Comparison of ENCODE assay signal across 8 cellular contexts in the genomic region with DNA sequence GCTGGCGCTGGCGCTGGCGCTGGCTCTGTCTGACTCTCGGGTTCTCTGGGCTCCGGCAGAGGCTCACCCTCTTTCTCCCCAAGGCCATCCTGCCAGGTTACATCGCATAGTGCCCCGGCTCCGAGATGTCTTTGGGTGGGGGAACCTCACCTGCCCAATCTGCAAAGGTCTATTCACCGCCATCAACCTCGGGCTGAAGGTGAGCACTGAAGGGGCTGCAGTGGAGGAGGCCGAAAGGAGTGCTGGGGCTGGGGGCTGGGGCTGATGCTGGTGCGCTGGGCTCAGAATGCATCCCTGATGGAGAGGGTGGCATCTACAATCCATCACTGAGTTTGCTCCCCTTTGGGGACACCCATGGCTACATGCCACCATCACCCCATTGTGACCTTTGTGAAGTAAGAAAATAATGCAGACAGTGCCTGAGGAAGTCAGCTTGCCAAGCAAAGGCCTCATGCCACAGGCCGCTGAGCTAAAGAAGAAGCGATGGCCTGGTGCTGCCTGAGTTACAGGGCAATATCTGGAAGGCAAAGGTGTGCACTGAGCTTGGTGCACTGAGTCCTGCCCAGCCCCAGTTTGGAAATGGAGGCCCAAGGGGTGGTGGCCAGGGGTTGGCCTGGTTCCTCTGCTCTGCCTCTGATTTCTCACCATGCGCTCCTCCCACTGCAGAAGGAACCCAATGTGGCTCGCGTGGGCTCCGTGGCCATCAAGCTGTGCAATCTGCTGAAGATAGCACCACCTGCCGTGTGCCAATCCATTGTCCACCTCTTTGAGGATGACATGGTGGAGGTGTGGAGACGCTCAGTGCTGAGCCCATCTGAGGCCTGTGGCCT. TPM values are rescaled to one million over a fixed set of nuclear protein-coding genes. Genes with fewer than 3 reads are reported as not detected.
DNase-seq lines count a peak whose midpoint lies in the region; ATAC-seq and TF ChIP-seq lines count a peak whose summit lies in the region.

No MANE protein-coding gene starts in this region.

- DNase-seq in activated CD4-positive, alpha-beta T cell treated with anti-CD3 and anti-CD28 coated beads for 36 hours = peak; percentile 31
- no peak for DNase-seq in activated CD4-positive, alpha-beta T cell treated with anti-CD3 and anti-CD28 coated beads, Interleukin-2, amount 50 U/mL, for 1 hour
- DNase-seq in activated naive CD8-positive, alpha-beta T cell treated with anti-CD3 and anti-CD28 coated beads for 36 hours = no peak
- no peak for DNase-seq in thoracic aorta (ENCODE audit: low spot score)
- no peak for DNase-seq in middle frontal gyrus (ENCODE audit: extremely low spot score, low spot score)

- POLR2A ChIA-PET in activated CD4-positive, alpha-beta T cell treated with anti-CD3 and anti-CD28 coated beads for 36 hours (lab: Charles Lee) = interaction anchor here (0.6 to 2.3 kb wide), 7 partner anchors 12 to 1997 kb away, joined by 3 to 20 read pairs (median 7); a partner anchor contains a TSS

- H3K27ac ChIP-seq in layer of hippocampus (ENCODE audit: low read depth, low read length) = peak overlapping the region; percentile 87
- H3K27ac ChIP-seq in thoracic aorta = peak overlapping the region; percentile 89 to 92

- peaks cover 10% of the 10 kb centered on the region for H3K36me3 Mint-ChIP-seq in activated CD4-positive, alpha-beta T cell treated with anti-CD3 and anti-CD28 coated beads for 36 hours (ENCODE audit: low read depth)
- peaks cover 6% of the 10 kb centered on the region for H3K36me3 Mint-ChIP-seq in activated naive CD8-positive, alpha-beta T cell treated with anti-CD3 and anti-CD28 coated beads for 36 hours

- H3K36me3 ChIP-seq in thoracic aorta = peaks cover 7% of the 10 kb centered on the region

- H3K27ac Mint-ChIP-seq in activated CD4-positive, alpha-beta T cell treated with anti-CD3 and anti-CD28 coated beads for 36 hours = peak overlapping the region; percentile 63
- peak overlapping the region; percentile 77 for H3K27ac Mint-ChIP-seq in activated naive CD8-positive, alpha-beta T cell treated with anti-CD3 and anti-CD28 coated beads for 36 hours

- H3K27me3 ChIP-seq in layer of hippocampus (ENCODE audit: control insufficient read depth, insufficient read depth, low read length) (no peaks in the 10 kb centered on the region), thoracic aorta (replicated peaks; ENCODE audit: insufficient read depth) (no peaks in the 10 kb centered on the region)

- H3K27me3 Mint-ChIP-seq in activated CD4-positive, alpha-beta T cell treated with anti-CD3 and anti-CD28 coated beads for 36 hours = no peaks in the 10 kb centered on the region
- H3K27me3 Mint-ChIP-seq in activated naive CD8-positive, alpha-beta T cell treated with anti-CD3 and anti-CD28 coated beads for 36 hours = no peaks in the 10 kb centered on the region

- no peaks in the 10 kb centered on the region for H3K9me3 Mint-ChIP-seq in activated CD4-positive, alpha-beta T cell treated with anti-CD3 and anti-CD28 coated beads for 36 hours (ENCODE audit: low read depth)
- no peaks in the 10 kb centered on the region for H3K9me3 Mint-ChIP-seq in activated naive CD8-positive, alpha-beta T cell treated with anti-CD3 and anti-CD28 coated beads for 36 hours

- peak overlapping the region; percentile 77 for H3K4me3 Mint-ChIP-seq in activated CD4-positive, alpha-beta T cell treated with anti-CD3 and anti-CD28 coated beads for 36 hours
- H3K4me3 Mint-ChIP-seq in activated naive CD8-positive, alpha-beta T cell treated with anti-CD3 and anti-CD28 coated beads for 36 hours = peak overlapping the region; percentile 89

- intact Hi-C loops in activated CD4-positive, alpha-beta T cell treated with anti-CD3 and anti-CD28 coated beads for 36 hours (cut with DNase I, micrococcal nuclease) = loop anchor here (1.0 to 10.0 kb wide), 14 partner anchors 11 to 706 kb away; a partner anchor contains a TSS

- no peak for TF ChIP-seq CTCF in thoracic aorta (IDR thresholded peaks at IDR 0.05)

- peaks cover 4 to 30% of the 10 kb centered on the region in 2 donors for H3K4me1 ChIP-seq in thoracic aorta (ENCODE audit: control insufficient read depth in 1 of 2, low read depth in 2 of 2)

- H3K4me3 ChIP-seq in thoracic aorta = peak overlapping the region; percentile 84

- H3K4me1 Mint-ChIP-seq in activated CD4-positive, alpha-beta T cell treated with anti-CD3 and anti-CD28 coated beads for 36 hours = peaks cover 50% of the 10 kb centered on the region
- H3K4me1 Mint-ChIP-seq in activated naive CD8-positive, alpha-beta T cell treated with anti-CD3 and anti-CD28 coated beads for 36 hours = peaks cover 47% of the 10 kb centered on the region

- CTCF ChIA-PET in activated CD4-positive, alpha-beta T cell treated with anti-CD3 and anti-CD28 coated beads for 36 hours (lab: Charles Lee) = interaction anchor here (1.0 to 6.1 kb wide), 6 partner anchors 12 to 53 kb away, joined by 3 to 47 read pairs (median 5); no protein-coding TSS in a partner anchor

- ATAC-seq in activated CD4-positive, alpha-beta T cell treated with anti-CD3 and anti-CD28 coated beads for 36 hours = no peak
- ATAC-seq in thoracic aorta (ENCODE audit: insufficient number of reproducible peaks, low FRiP score, low read depth) = no peak
- ATAC-seq in GM21717 (IDR thresholded peaks at IDR 0.05; ENCODE audit: unreplicated experiment) = no peak
- no peak for ATAC-seq in GM18498 (IDR thresholded peaks at IDR 0.05; ENCODE audit: unreplicated experiment)

- no peaks in the 10 kb centered on the region for H3K9me3 ChIP-seq in thoracic aorta

RNA-seq across cellular contexts. Expression of a gene that starts 0.7 kb away (rescaled TPM):
- 10 to 100 TPM; 13.1 to 14.1 TPM for total RNA-seq in activated CD4-positive, alpha-beta T cell treated with anti-CD3 and anti-CD28 coated beads for 36 hours
- total RNA-seq in activated naive CD8-positive, alpha-beta T cell treated with anti-CD3 and anti-CD28 coated beads for 36 hours = 10 to 100 TPM; 12.9 to 16.9 TPM
- total RNA-seq in thoracic aorta = 10 to 100 TPM; 36.6 to 51.3 TPM

RNA-seq across cellular contexts. Expression of a gene that starts 28.0 kb away (rescaled TPM):
- 10 to 100 TPM; 43.2 to 49.8 TPM for total RNA-seq in activated CD4-positive, alpha-beta T cell treated with anti-CD3 and anti-CD28 coated beads for 36 hours
- 10 to 100 TPM; 29.2 to 32.3 TPM for total RNA-seq in activated naive CD8-positive, alpha-beta T cell treated with anti-CD3 and anti-CD28 coated beads for 36 hours
- 10 to 100 TPM; 40.0 to 63.6 TPM for total RNA-seq in thoracic aorta

RNA-seq across cellular contexts. Expression of a gene that starts 49.9 kb away (rescaled TPM):
- under 1 TPM; 0.16 to 0.33 TPM for total RNA-seq in activated CD4-positive, alpha-beta T cell treated with anti-CD3 and anti-CD28 coated beads for 36 hours
- not detected for total RNA-seq in activated naive CD8-positive, alpha-beta T cell treated with anti-CD3 and anti-CD28 coated beads for 36 hours
- 1 to 10 TPM in 1 of 2 donors, under 1 TPM in 1; 0.54 to 2.9 TPM for total RNA-seq in thoracic aorta
